11 cellular contexts compared by ENCODE assay signal in genomic region chr12:50589650-50590435, GRCh38.
DNase-seq lines count a peak whose midpoint lies in the region; ATAC-seq, FAIRE-seq and TF ChIP-seq lines count a peak whose summit lies in the region.
"Had no signal": no experiment of that assay in that cellular context is flagged by ENCODE, and none has a peak within 500 bp of the region (broad histone marks: within the 10 kb centered on the region; RNA-seq: fewer than 3 reads in every experiment).

No MANE protein-coding gene starts in this region.

- in situ Hi-C loops in HepG2 (cut with HindIII; ENCODE audit: extremely low pct_ligation_motif_present, low pct_unique_long_range_greater_than_20kb): no loop called here

- no TSS peak for BruUV-seq in HepG2 (replicated peaks; lab: Mats Ljungman, UMichigan)

- POLR2A ChIA-PET in HepG2 (lab: Yijun Ruan, JAX): no interaction called here

- TF ChIP-seq CTCF in HepG2 (CRISPR knock-in tag; IDR thresholded peaks at IDR 0.05): no peak
- TF ChIP-seq CTCF in right lobe of liver (IDR thresholded peaks at IDR 0.05): no peak

- TF ChIP-seq RAD21 in HepG2 (CRISPR knock-in tag; IDR thresholded peaks at IDR 0.05): no peak

- no peak overlapping the region for H3K4me2 ChIP-seq in HepG2 (ENCODE audit: low read depth, low read length)

- H3K9me3 ChIP-seq in HepG2 (ENCODE audit: low read length) (no peaks in the 10 kb centered on the region), right lobe of liver (no peaks in the 10 kb centered on the region), T-helper 17 cell (ENCODE audit: control insufficient read depth, low read length, poor library complexity, severe bottlenecking) (no peaks in the 10 kb centered on the region)
- H3K9me3 ChIP-seq: heart left ventricle had no signal

- H3K27me3 ChIP-seq in HepG2 (ENCODE audit: control insufficient read depth in 1 of 2, insufficient read depth in 2 of 2, low read length in 2 of 2): no peaks in the 10 kb centered on the region
- H3K27me3 ChIP-seq in right lobe of liver: no peaks in the 10 kb centered on the region
- H3K27me3 ChIP-seq: heart left ventricle had no signal

- ATAC-seq in HepG2: no peak
- ATAC-seq in right lobe of liver: no peak
- ATAC-seq in T-helper 17 cell: peak; percentile 51
- ATAC-seq in stimulated activated naive CD8-positive, alpha-beta T cell treated with anti-CD3 and anti-CD28 coated beads, Interleukin-15, Interleukin-2, amounts not matched to agents 100 U/mL and 50 U/mL, for 24 hours: peak; percentile 92
- ATAC-seq: HCT116, heart left ventricle had no signal

- FAIRE-seq in HepG2 (lab: Jason Lieb, UNC): no peak

- H3K36me3 Mint-ChIP-seq in T-helper 17 cell (ENCODE audit: low read depth): no peaks in the 10 kb centered on the region

- H2AFZ ChIP-seq in HepG2 (ENCODE audit: low read length): no peak overlapping the region

- no peak overlapping the region for H3K27ac ChIP-seq in HepG2 (ENCODE audit: extremely low read length, insufficient read depth, low read length)
- H3K27ac ChIP-seq in right lobe of liver: no peak overlapping the region
- H3K27ac ChIP-seq in epithelial cell of prostate: peak overlapping the region; percentile 64
- H3K27ac ChIP-seq: heart left ventricle had no signal

- peaks cover 5% of the 10 kb centered on the region; the same call in 1 of the 2 replicates for H4K20me1 ChIP-seq in HepG2 (ENCODE audit: insufficient read depth, low read length)

- peaks cover 79% of the 10 kb centered on the region for H3K79me2 ChIP-seq in HepG2 (ENCODE audit: insufficient read depth, low read length)

- no peaks in the 10 kb centered on the region for H3K36me3 ChIP-seq in HepG2 (replicated peaks in 1 of 2; ENCODE audit: control insufficient read depth in 1 of 2, insufficient read depth in 2 of 2, low read length in 2 of 2)
- H3K36me3 ChIP-seq in right lobe of liver: no peaks in the 10 kb centered on the region

- H3K4me3 Mint-ChIP-seq in T-helper 17 cell: peak overlapping the region; percentile 19

- DNase-seq in HepG2 (ENCODE audit: low spot score) (no peak), right lobe of liver (no peak), T-helper 17 cell (no peak), epithelial cell of prostate (ENCODE audit: low read depth, low spot score) (peak; percentile 60), LoVo (ENCODE audit: low spot score) (no peak), HPDE6-E6E7 (ENCODE audit: extremely low spot score) (no peak), NCI-H446 treated with DMSO at 0.1 percent for 48 hours (lab: John Stamatoyannopoulos, UW) (no peak)
- peak; percentile 23 for DNase-seq in stimulated activated naive CD8-positive, alpha-beta T cell treated with anti-CD3 and anti-CD28 coated beads, Interleukin-15, Interleukin-2, amounts not matched to agents 100 U/mL and 50 U/mL, for 24 hours
- DNase-seq: heart left ventricle, NCI-H1694 had no signal

- H3K27ac Mint-ChIP-seq in T-helper 17 cell: peak overlapping the region; percentile 78

- CTCF ChIA-PET in HepG2 (lab: Yijun Ruan, JAX; ENCODE audit: low intra/inter-chr PET ratio, low total read pairs): no interaction called here

- H3K9ac ChIP-seq in HepG2 (ENCODE audit: insufficient read depth, low read depth, low read length): no peak overlapping the region

- whole genome bisulfite sequencing in HepG2 (ENCODE audit: low lambda C conversion rate): 92% methylated on average over 8 of the region's 8 CpGs
- WGBS in right lobe of liver (ENCODE audit: insufficient coverage, low coverage, low lambda C conversion rate, missing lambda C conversion rate): 82% methylated on average over 6 of the region's 8 CpGs

- H3K4me1 Mint-ChIP-seq in T-helper 17 cell: peaks cover 15% of the 10 kb centered on the region

- H3K4me1 ChIP-seq in HepG2 (ENCODE audit: insufficient read depth, low read length) (peaks cover 7% of the 10 kb centered on the region; the same call in 1 of the 2 replicates), right lobe of liver (peaks cover 0 to 9% (median 0%) of the 10 kb centered on the region in 4 donors)

- no peak for TF ChIP-seq EP300 in HepG2 (IDR thresholded peaks at IDR 0.05; ENCODE audit: low read depth in 2 of 2, low read length in 2 of 2)
- TF ChIP-seq EP300 in HepG2 (CRISPR knock-in tag; IDR thresholded peaks at IDR 0.05; ENCODE audit: borderline replicate concordance): no peak

- intact Hi-C loops in HepG2 (cut with micrococcal nuclease; ENCODE audit: unreplicated experiment) (no loop called here), right lobe of liver (cut with DNase I) (no loop called here)

- H3K4me3 ChIP-seq in HepG2 (replicated peaks in 1 of 3; ENCODE audit: insufficient read depth in 1 of 3, low read depth in 2 of 3, low read length in 3 of 3): no peak overlapping the region
- H3K4me3 ChIP-seq in right lobe of liver: no peak overlapping the region
- H3K4me3 ChIP-seq: heart left ventricle had no signal

- no peak for TF ChIP-seq POLR2A in HepG2 (IDR thresholded peaks at IDR 0.05; ENCODE audit: insufficient read depth in 1 of 2, low read depth in 2 of 2, low read length in 2 of 2)
- TF ChIP-seq POLR2A in right lobe of liver (IDR thresholded peaks at IDR 0.05): no peak

- no peaks in the 10 kb centered on the region for H3K27me3 Mint-ChIP-seq in T-helper 17 cell

TF ChIP-seq in HepG2, 621 proteins besides CTCF, POLR2A, EP300 and RAD21:
- no peak for TF ChIP-seq GABPB1 (CRISPR knock-in tag; IDR thresholded peaks at IDR 0.05)
- no peak for TF ChIP-seq ARID5B (CRISPR knock-in tag; IDR thresholded peaks at IDR 0.05)
- peak; percentile 47; the same call in 1 of the 2 replicates for TF ChIP-seq ZNF121 (CRISPR knock-in tag; IDR thresholded peaks at IDR 0.05)
- TF ChIP-seq SATB2 (CRISPR knock-in tag; IDR thresholded peaks at IDR 0.05): no peak

Comparison
In these comparisons a context has a peak if more than half of its experiments do, and no peak if none do; other contexts are left out.
1. ATAC-seq: peak in T-helper 17 cell (single experiment) and stimulated activated naive CD8-positive, alpha-beta T cell treated with anti-CD3 and anti-CD28 coated beads, Interleukin-15, Interleukin-2, amounts not matched to agents 100 U/mL and 50 U/mL, for 24 hours (single experiment); none in HepG2 (single experiment) and right lobe of liver (0 of 4).
2. DNase-seq: peak in epithelial cell of prostate (single experiment) and stimulated activated naive CD8-positive, alpha-beta T cell treated with anti-CD3 and anti-CD28 coated beads, Interleukin-15, Interleukin-2, amounts not matched to agents 100 U/mL and 50 U/mL, for 24 hours (single experiment); none in HepG2 (single experiment), right lobe of liver (0 of 3), T-helper 17 cell (0 of 3), LoVo (single experiment), HPDE6-E6E7 (single experiment) and NCI-H446 treated with DMSO at 0.1 percent for 48 hours (single experiment).